ENCODE assay signal across 1 cellular context in the genomic region with DNA sequence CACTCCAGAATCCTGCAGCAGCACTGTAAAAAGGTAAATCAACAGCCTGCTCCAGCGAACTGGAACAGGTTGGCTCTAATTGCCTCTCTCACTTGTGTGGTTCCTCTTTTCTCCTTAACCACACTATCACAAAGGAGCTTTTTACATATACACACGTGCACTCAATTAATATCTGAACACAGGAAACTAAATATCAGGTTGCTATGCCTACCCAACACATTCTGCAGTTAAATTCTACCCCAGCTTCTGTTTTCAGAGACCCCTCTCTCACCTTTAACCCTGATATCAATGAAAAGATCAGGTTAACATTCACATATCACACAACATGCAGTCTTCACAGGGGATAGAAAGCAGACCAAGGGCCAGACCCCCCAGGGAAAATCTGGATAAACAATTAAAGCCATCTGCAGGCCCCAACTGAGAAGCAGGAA.
TF ChIP-seq lines count a peak whose summit lies in the region.

No MANE protein-coding gene starts in this region.

TF ChIP-seq in HEK293, 187 proteins besides CTCF, POLR2A, EP300 and RAD21 (continued from another document):
- TF ChIP-seq ZNF585B (tag by site-specific recombination; IDR thresholded peaks at IDR 0.05) (no peak), ZNF596 (tag by site-specific recombination; IDR thresholded peaks at IDR 0.05) (peak; percentile 32; the same call in 1 of the 2 replicates), ZNF624 (tag by site-specific recombination; IDR thresholded peaks at IDR 0.05) (no peak), GLIS1 (tag by site-specific recombination; IDR thresholded peaks at IDR 0.05) (peak; percentile 92), GLI2 (tag by site-specific recombination; IDR thresholded peaks at IDR 0.05; ENCODE audit: borderline replicate concordance, low read depth) (no peak), ZNF623 (tag by site-specific recombination; IDR thresholded peaks at IDR 0.05) (no peak), HOXD13 (CRISPR knock-in tag; IDR thresholded peaks at IDR 0.05; ENCODE audit: borderline replicate concordance) (no peak), ZXDB (tag by site-specific recombination; IDR thresholded peaks at IDR 0.05) (no peak), WT1 (tag by site-specific recombination; IDR thresholded peaks at IDR 0.05) (no peak), ZNF837 (tag by site-specific recombination; IDR thresholded peaks at IDR 0.05) (no peak), GLIS2 (tag by site-specific recombination; IDR thresholded peaks at IDR 0.05) (no peak), ZNF510 (tag by site-specific recombination; IDR thresholded peaks at IDR 0.05; ENCODE audit: insufficient replicate concordance) (no peak), ZNF155 (tag by site-specific recombination; IDR thresholded peaks at IDR 0.05) (no peak), ZNF658 (tag by site-specific recombination; IDR thresholded peaks at IDR 0.05) (no peak), OSR2 (tag by site-specific recombination; IDR thresholded peaks at IDR 0.05) (peak; percentile 48), ZNF621 (tag by site-specific recombination; IDR thresholded peaks at IDR 0.05) (no peak), ZNF626 (tag by site-specific recombination; IDR thresholded peaks at IDR 0.05) (no peak), OVOL3 (tag by site-specific recombination; IDR thresholded peaks at IDR 0.05) (no peak), TCF7L2 (IDR thresholded peaks at IDR 0.05; ENCODE audit: borderline replicate concordance, low read depth, low read length) (no peak), ZNF169 (tag by site-specific recombination; IDR thresholded peaks at IDR 0.05) (no peak), SCRT1 (tag by site-specific recombination; IDR thresholded peaks at IDR 0.05; ENCODE audit: borderline replicate concordance) (peak; percentile 69; the same call in 1 of the 2 replicates), ZNF549 (tag by site-specific recombination; IDR thresholded peaks at IDR 0.05) (no peak), ZNF571 (tag by site-specific recombination; IDR thresholded peaks at IDR 0.05) (no peak), ZIC2 (tag by site-specific recombination; IDR thresholded peaks at IDR 0.05) (peak; percentile 48; the same call in 1 of the 2 replicates), FEZF1 (tag by site-specific recombination; IDR thresholded peaks at IDR 0.05) (peak; percentile 38), SETDB1 (IDR thresholded peaks at IDR 0.05; ENCODE audit: insufficient read length, low read length) (no peak), ZNF473 (tag by site-specific recombination; IDR thresholded peaks at IDR 0.05) (no peak)
- TF ChIP-seq, protein P1, sequence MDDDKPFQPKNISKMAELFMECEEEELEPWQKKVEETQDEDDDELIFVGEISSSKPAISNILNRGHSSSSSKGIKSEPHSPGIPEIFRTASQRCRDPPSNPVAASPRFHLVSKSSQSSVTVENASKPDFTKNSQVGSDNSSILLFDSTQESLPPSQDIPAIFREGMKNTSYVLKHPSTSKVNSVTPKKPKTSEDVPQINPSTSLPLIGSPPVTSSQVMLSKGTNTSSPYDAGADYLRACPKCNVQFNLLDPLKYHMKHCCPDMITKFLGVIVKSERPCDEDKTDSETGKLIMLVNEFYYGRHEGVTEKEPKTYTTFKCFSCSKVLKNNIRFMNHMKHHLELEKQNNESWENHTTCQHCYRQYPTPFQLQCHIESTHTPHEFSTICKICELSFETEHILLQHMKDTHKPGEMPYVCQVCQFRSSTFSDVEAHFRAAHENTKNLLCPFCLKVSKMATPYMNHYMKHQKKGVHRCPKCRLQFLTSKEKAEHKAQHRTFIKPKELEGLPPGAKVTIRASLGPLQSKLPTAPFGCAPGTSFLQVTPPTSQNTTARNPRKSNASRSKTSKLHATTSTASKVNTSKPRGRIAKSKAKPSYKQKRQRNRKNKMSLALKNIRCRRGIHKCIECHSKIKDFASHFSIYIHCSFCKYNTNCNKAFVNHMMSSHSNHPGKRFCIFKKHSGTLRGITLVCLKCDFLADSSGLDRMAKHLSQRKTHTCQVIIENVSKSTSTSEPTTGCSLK (tag by site-specific recombination; IDR thresholded peaks at IDR 0.05) = no peak
- TF ChIP-seq, protein P2, sequence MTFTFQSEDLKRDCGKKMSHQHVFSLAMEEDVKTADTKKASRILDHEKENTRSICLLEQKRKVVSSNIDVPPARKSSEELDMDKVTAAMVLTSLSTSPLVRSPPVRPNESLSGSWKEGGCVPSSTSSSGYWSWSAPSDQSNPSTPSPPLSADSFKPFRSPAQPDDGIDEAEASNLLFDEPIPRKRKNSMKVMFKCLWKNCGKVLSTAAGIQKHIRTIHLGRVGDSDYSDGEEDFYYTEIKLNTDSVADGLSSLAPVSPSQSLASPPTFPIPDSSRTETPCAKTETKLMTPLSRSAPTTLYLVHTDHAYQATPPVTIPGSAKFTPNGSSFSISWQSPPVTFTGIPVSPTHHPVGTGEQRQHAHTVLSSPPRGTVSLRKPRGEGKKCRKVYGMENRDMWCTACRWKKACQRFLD (tag by site-specific recombination; IDR thresholded peaks at IDR 0.05) = no peak
- TF ChIP-seq, protein P3, sequence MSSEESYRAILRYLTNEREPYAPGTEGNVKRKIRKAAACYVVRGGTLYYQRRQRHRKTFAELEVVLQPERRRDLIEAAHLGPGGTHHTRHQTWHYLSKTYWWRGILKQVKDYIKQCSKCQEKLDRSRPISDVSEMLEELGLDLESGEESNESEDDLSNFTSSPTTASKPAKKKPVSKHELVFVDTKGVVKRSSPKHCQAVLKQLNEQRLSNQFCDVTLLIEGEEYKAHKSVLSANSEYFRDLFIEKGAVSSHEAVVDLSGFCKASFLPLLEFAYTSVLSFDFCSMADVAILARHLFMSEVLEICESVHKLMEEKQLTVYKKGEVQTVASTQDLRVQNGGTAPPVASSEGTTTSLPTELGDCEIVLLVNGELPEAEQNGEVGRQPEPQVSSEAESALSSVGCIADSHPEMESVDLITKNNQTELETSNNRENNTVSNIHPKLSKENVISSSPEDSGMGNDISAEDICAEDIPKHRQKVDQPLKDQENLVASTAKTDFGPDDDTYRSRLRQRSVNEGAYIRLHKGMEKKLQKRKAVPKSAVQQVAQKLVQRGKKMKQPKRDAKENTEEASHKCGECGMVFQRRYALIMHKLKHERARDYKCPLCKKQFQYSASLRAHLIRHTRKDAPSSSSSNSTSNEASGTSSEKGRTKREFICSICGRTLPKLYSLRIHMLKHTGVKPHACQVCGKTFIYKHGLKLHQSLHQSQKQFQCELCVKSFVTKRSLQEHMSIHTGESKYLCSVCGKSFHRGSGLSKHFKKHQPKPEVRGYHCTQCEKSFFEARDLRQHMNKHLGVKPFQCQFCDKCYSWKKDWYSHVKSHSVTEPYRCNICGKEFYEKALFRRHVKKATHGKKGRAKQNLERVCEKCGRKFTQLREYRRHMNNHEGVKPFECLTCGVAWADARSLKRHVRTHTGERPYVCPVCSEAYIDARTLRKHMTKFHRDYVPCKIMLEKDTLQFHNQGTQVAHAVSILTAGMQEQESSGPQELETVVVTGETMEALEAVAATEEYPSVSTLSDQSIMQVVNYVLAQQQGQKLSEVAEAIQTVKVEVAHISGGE (tag by site-specific recombination; conservative IDR thresholded peaks at IDR 0.05; ENCODE audit: low read depth) = no peak
- TF ChIP-seq, protein P4, sequence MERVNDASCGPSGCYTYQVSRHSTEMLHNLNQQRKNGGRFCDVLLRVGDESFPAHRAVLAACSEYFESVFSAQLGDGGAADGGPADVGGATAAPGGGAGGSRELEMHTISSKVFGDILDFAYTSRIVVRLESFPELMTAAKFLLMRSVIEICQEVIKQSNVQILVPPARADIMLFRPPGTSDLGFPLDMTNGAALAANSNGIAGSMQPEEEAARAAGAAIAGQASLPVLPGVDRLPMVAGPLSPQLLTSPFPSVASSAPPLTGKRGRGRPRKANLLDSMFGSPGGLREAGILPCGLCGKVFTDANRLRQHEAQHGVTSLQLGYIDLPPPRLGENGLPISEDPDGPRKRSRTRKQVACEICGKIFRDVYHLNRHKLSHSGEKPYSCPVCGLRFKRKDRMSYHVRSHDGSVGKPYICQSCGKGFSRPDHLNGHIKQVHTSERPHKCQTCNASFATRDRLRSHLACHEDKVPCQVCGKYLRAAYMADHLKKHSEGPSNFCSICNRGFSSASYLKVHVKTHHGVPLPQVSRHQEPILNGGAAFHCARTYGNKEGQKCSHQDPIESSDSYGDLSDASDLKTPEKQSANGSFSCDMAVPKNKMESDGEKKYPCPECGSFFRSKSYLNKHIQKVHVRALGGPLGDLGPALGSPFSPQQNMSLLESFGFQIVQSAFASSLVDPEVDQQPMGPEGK (tag by site-specific recombination; IDR thresholded peaks at IDR 0.05) = 0 out of 2 replicates have a peak, but pooled peaks have one; percentile 23
- TF ChIP-seq, protein P5, sequence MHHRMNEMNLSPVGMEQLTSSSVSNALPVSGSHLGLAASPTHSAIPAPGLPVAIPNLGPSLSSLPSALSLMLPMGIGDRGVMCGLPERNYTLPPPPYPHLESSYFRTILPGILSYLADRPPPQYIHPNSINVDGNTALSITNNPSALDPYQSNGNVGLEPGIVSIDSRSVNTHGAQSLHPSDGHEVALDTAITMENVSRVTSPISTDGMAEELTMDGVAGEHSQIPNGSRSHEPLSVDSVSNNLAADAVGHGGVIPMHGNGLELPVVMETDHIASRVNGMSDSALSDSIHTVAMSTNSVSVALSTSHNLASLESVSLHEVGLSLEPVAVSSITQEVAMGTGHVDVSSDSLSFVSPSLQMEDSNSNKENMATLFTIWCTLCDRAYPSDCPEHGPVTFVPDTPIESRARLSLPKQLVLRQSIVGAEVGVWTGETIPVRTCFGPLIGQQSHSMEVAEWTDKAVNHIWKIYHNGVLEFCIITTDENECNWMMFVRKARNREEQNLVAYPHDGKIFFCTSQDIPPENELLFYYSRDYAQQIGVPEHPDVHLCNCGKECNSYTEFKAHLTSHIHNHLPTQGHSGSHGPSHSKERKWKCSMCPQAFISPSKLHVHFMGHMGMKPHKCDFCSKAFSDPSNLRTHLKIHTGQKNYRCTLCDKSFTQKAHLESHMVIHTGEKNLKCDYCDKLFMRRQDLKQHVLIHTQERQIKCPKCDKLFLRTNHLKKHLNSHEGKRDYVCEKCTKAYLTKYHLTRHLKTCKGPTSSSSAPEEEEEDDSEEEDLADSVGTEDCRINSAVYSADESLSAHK (tag by site-specific recombination; IDR thresholded peaks at IDR 0.05) = peak; percentile 76
- TF ChIP-seq, protein P6, sequence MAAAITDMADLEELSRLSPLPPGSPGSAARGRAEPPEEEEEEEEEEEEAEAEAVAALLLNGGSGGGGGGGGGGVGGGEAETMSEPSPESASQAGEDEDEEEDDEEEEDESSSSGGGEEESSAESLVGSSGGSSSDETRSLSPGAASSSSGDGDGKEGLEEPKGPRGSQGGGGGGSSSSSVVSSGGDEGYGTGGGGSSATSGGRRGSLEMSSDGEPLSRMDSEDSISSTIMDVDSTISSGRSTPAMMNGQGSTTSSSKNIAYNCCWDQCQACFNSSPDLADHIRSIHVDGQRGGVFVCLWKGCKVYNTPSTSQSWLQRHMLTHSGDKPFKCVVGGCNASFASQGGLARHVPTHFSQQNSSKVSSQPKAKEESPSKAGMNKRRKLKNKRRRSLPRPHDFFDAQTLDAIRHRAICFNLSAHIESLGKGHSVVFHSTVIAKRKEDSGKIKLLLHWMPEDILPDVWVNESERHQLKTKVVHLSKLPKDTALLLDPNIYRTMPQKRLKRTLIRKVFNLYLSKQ (tag by site-specific recombination; IDR thresholded peaks at IDR 0.05; ENCODE audit: borderline replicate concordance) = no peak
TF ChIP-seq in HEK293: peak in this region for 11.
